ENCODE assay signal across 22 cellular contexts in the genomic region with DNA sequence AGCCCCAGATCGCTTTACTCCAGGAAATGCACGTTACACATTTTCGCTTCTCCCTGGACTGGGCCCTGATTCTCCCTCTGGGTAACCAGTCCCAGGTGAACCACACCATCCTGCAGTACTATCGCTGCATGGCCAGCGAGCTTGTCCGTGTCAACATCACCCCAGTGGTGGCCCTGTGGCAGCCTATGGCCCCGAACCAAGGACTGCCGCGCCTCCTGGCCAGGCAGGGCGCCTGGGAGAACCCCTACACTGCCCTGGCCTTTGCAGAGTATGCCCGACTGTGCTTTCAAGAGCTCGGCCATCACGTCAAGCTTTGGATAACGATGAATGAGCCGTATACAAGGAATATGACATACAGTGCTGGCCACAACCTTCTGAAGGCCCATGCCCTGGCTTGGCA. TPM values are rescaled to one million over a fixed set of nuclear protein-coding genes. Genes with fewer than 3 reads are reported as not detected.
"Had no signal": no experiment of that assay in that cellular context is flagged by ENCODE, and none has a peak within 500 bp of the region (broad histone marks: within the 10 kb centered on the region; RNA-seq: fewer than 3 reads in every experiment).

No MANE protein-coding gene starts in this region.

- H3K27me3 ChIP-seq: esophagus squamous epithelium, gastroesophageal sphincter, heart right ventricle, left lung had no signal

- H3K4me3 ChIP-seq: coronary artery, esophagus squamous epithelium, gastroesophageal sphincter, heart right ventricle, left lung, lower lobe of right lung had no signal

- ATAC-seq: effector memory CD8-positive, alpha-beta T cell; esophagus mucosa; gastroesophageal sphincter; heart right ventricle; left cardiac atrium; left lung; left ventricle myocardium superior had no signal

- H3K36me3 ChIP-seq: esophagus squamous epithelium, left lung, lower lobe of right lung had no signal

- H3K9me3 ChIP-seq: esophagus squamous epithelium, gastroesophageal sphincter, heart right ventricle, left lung, lower lobe of right lung had no signal

- H3K9me3 Mint-ChIP-seq: effector memory CD8-positive, alpha-beta T cell; endodermal cell had no signal

- H3K27ac ChIP-seq: coronary artery, epithelial cell of prostate, esophagus squamous epithelium, gastroesophageal sphincter, heart right ventricle, left lung, lower lobe of right lung had no signal

- DNase-seq: effector CD8-positive, alpha-beta T cell; effector memory CD8-positive, alpha-beta T cell; endodermal cell; erythroblast; esophagus squamous epithelium; foreskin fibroblast; heart right ventricle; hippocampal formation; left cardiac atrium; left lung; left ventricle myocardium superior; lower lobe of right lung; mesendoderm; midbrain had no signal

- H3K4me3 Mint-ChIP-seq: effector memory CD8-positive, alpha-beta T cell; endodermal cell had no signal

- H3K4me1 ChIP-seq: left lung had no signal

- H3K27ac Mint-ChIP-seq: effector memory CD8-positive, alpha-beta T cell; endodermal cell had no signal

- FAIRE-seq: colon, endometrium, frontal cortex, keratinocyte had no signal

RNA-seq across cellular contexts. Expression of a gene that starts 44.6 kb away (rescaled TPM):
- polyA plus RNA-seq: keratinocyte had no signal
